19 cellular contexts compared by ENCODE assay signal in the genomic region with DNA sequence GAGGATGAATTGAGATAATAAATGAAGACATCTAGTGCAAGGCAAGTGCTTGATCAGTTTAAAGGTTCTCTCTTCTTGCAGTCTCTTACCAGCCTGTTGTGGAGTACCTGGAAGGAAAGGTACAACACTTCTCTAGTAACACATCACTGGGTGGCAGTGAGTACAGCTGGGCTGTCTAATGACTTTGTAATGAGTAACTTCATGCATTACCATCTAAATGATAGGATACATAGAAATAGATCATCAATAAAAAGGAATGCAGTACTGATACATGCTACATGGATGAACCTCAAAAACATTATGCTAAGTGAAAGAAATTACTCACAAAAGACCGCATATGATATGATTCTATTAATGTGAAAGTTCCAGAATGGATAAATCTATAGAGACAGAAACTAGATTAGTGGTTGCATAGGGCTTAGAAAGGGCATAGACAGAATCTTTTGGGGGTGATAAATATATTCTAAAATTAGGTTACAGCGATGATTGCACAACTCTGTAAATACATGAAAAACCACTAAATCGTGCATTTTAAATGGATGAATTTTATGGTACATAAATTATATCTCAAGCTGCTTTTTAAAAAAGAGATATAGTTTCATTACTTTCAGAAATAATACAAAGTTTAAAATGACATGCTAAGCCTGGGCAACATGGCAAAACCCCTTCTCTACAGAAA.
DNase-seq lines count a peak whose midpoint lies in the region; ATAC-seq and FAIRE-seq lines count a peak whose summit lies in the region.
"Had no signal": no experiment of that assay in that cellular context is flagged by ENCODE, and none has a peak within 500 bp of the region (broad histone marks: within the 10 kb centered on the region; RNA-seq: fewer than 3 reads in every experiment).

No MANE protein-coding gene starts in this region.

- no peaks in the 10 kb centered on the region for H3K27me3 Mint-ChIP-seq in activated CD4-positive, alpha-beta T cell treated with anti-CD3 and anti-CD28 coated beads, Interleukin-2, amount 10 ng/mL, durations not matched to agents 24 days and 14 days
- H3K27me3 Mint-ChIP-seq in activated T-helper 1 cell treated with anti-CD3 and anti-CD28 coated beads, Interleukin-12 subunit alpha, Interleukin-12 subunit beta, Interleukin-2, Interleukin-4 antibody, amounts not matched to agents 30 ng/mL and 10 ng/mL and 1 ng/mL, durations not matched to agents 14 hours and 24 hours and 36 hours (ENCODE audit: insufficient read depth) = no peaks in the 10 kb centered on the region
- H3K27me3 Mint-ChIP-seq: IgD-negative memory B cell had no signal

- no peak for DNase-seq in activated CD4-positive, alpha-beta T cell treated with anti-CD3 and anti-CD28 coated beads, Interleukin-2, amount 10 ng/mL, durations not matched to agents 24 days and 14 days
- DNase-seq in activated CD4-positive, alpha-beta T cell treated with anti-CD3 and anti-CD28 coated beads for 48 hours = no peak
- no peak for DNase-seq in GM19239 (ENCODE audit: insufficient read length, low spot score)
- no peak for DNase-seq in activated T-helper 1 cell treated with anti-CD3 and anti-CD28 coated beads, Interleukin-12 subunit alpha, Interleukin-12 subunit beta, Interleukin-2, Interleukin-4 antibody, amounts not matched to agents 30 ng/mL and 10 ng/mL and 1 ng/mL, durations not matched to agents 14 hours and 24 hours and 36 hours (ENCODE audit: low spot score)
- DNase-seq in stimulated activated effector memory CD8-positive, alpha-beta T cell treated with anti-CD3 and anti-CD28 coated beads, Interleukin-12 subunit alpha, Interleukin-12 subunit beta, amount 100 ng/mL, for 72 hours (ENCODE audit: low spot score in 2 of 2) = no peak
- DNase-seq in cardiac septum (ENCODE audit: low spot score) = no peak
- DNase-seq: activated CD8-positive, alpha-beta memory T cell treated with anti-CD3 and anti-CD28 coated beads, Interleukin-2, amount 50 U/mL, for 48 hours; amygdala; central memory CD4-positive, alpha-beta T cell; H7; midbrain; NCI-H1930; retina; Right ventricle myocardium superior; tibial artery; WERI-Rb-1 had no signal

- peaks cover 78% of the 10 kb centered on the region for H3K4me1 Mint-ChIP-seq in activated CD4-positive, alpha-beta T cell treated with anti-CD3 and anti-CD28 coated beads, Interleukin-2, amount 10 ng/mL, durations not matched to agents 24 days and 14 days
- peaks cover 90% of the 10 kb centered on the region for H3K4me1 Mint-ChIP-seq in activated T-helper 1 cell treated with anti-CD3 and anti-CD28 coated beads, Interleukin-12 subunit alpha, Interleukin-12 subunit beta, Interleukin-2, Interleukin-4 antibody, amounts not matched to agents 30 ng/mL and 10 ng/mL and 1 ng/mL, durations not matched to agents 14 hours and 24 hours and 36 hours (ENCODE audit: low read depth)
- H3K4me1 Mint-ChIP-seq in stimulated activated effector memory CD8-positive, alpha-beta T cell treated with anti-CD3 and anti-CD28 coated beads, Interleukin-12 subunit alpha, Interleukin-12 subunit beta, amount 100 ng/mL, for 72 hours = peaks cover 89% of the 10 kb centered on the region

- peak; percentile 35 for FAIRE-seq in GM19239 (lab: Jason Lieb, UNC)

- peak overlapping the region; percentile 78 for H3K27ac Mint-ChIP-seq in activated CD4-positive, alpha-beta T cell treated with anti-CD3 and anti-CD28 coated beads, Interleukin-2, amount 10 ng/mL, durations not matched to agents 24 days and 14 days
- peak overlapping the region; percentile 27 for H3K27ac Mint-ChIP-seq in activated T-helper 1 cell treated with anti-CD3 and anti-CD28 coated beads, Interleukin-12 subunit alpha, Interleukin-12 subunit beta, Interleukin-2, Interleukin-4 antibody, amounts not matched to agents 30 ng/mL and 10 ng/mL and 1 ng/mL, durations not matched to agents 14 hours and 24 hours and 36 hours
- H3K27ac Mint-ChIP-seq in stimulated activated effector memory CD8-positive, alpha-beta T cell treated with anti-CD3 and anti-CD28 coated beads, Interleukin-12 subunit alpha, Interleukin-12 subunit beta, amount 100 ng/mL, for 72 hours = peak overlapping the region; percentile 6

- intact Hi-C loops in activated CD4-positive, alpha-beta T cell treated with anti-CD3 and anti-CD28 coated beads, Interleukin-2, amount 10 ng/mL, durations not matched to agents 24 days and 14 days (cut with micrococcal nuclease) = loop anchor here (2.0 to 5.0 kb wide), 2 partner anchors 300 to 306 kb away; a partner anchor contains a TSS
- intact Hi-C loops in activated T-helper 1 cell treated with anti-CD3 and anti-CD28 coated beads, Interleukin-12 subunit alpha, Interleukin-12 subunit beta, Interleukin-2, Interleukin-4 antibody, amounts not matched to agents 30 ng/mL and 10 ng/mL and 1 ng/mL, durations not matched to agents 14 hours and 24 hours and 36 hours (cut with micrococcal nuclease) = loop anchor here (1.0 to 5.0 kb wide), 6 partner anchors 82 to 428 kb away; a partner anchor contains a TSS
- intact Hi-C loops in cardiac septum (cut with DNase I) = loop anchor here (5.0 kb wide), 1 partner anchor 61 kb away; no protein-coding TSS in a partner anchor

- H3K36me3 Mint-ChIP-seq in activated CD4-positive, alpha-beta T cell treated with anti-CD3 and anti-CD28 coated beads, Interleukin-2, amount 10 ng/mL, durations not matched to agents 24 days and 14 days (ENCODE audit: low read depth) = peaks cover 14% of the 10 kb centered on the region
- peaks cover 20% of the 10 kb centered on the region for H3K36me3 Mint-ChIP-seq in activated T-helper 1 cell treated with anti-CD3 and anti-CD28 coated beads, Interleukin-12 subunit alpha, Interleukin-12 subunit beta, Interleukin-2, Interleukin-4 antibody, amounts not matched to agents 30 ng/mL and 10 ng/mL and 1 ng/mL, durations not matched to agents 14 hours and 24 hours and 36 hours (ENCODE audit: low read depth)
- H3K36me3 Mint-ChIP-seq in stimulated activated effector memory CD8-positive, alpha-beta T cell treated with anti-CD3 and anti-CD28 coated beads, Interleukin-12 subunit alpha, Interleukin-12 subunit beta, amount 100 ng/mL, for 72 hours = no peaks in the 10 kb centered on the region
- H3K36me3 Mint-ChIP-seq: IgD-negative memory B cell had no signal

- H3K9me3 Mint-ChIP-seq in activated CD4-positive, alpha-beta T cell treated with anti-CD3 and anti-CD28 coated beads, Interleukin-2, amount 10 ng/mL, durations not matched to agents 24 days and 14 days = no peaks in the 10 kb centered on the region
- no peaks in the 10 kb centered on the region for H3K9me3 Mint-ChIP-seq in activated T-helper 1 cell treated with anti-CD3 and anti-CD28 coated beads, Interleukin-12 subunit alpha, Interleukin-12 subunit beta, Interleukin-2, Interleukin-4 antibody, amounts not matched to agents 30 ng/mL and 10 ng/mL and 1 ng/mL, durations not matched to agents 14 hours and 24 hours and 36 hours
- peaks cover 3% of the 10 kb centered on the region for H3K9me3 Mint-ChIP-seq in stimulated activated effector memory CD8-positive, alpha-beta T cell treated with anti-CD3 and anti-CD28 coated beads, Interleukin-12 subunit alpha, Interleukin-12 subunit beta, amount 100 ng/mL, for 72 hours
- H3K9me3 Mint-ChIP-seq: IgD-negative memory B cell had no signal

- peak overlapping the region; percentile 37 for H3K4me3 Mint-ChIP-seq in activated CD4-positive, alpha-beta T cell treated with anti-CD3 and anti-CD28 coated beads, Interleukin-2, amount 10 ng/mL, durations not matched to agents 24 days and 14 days
- H3K4me3 Mint-ChIP-seq in activated T-helper 1 cell treated with anti-CD3 and anti-CD28 coated beads, Interleukin-12 subunit alpha, Interleukin-12 subunit beta, Interleukin-2, Interleukin-4 antibody, amounts not matched to agents 30 ng/mL and 10 ng/mL and 1 ng/mL, durations not matched to agents 14 hours and 24 hours and 36 hours = peak overlapping the region; percentile 51
- H3K4me3 Mint-ChIP-seq in stimulated activated effector memory CD8-positive, alpha-beta T cell treated with anti-CD3 and anti-CD28 coated beads, Interleukin-12 subunit alpha, Interleukin-12 subunit beta, amount 100 ng/mL, for 72 hours = peak overlapping the region; percentile 25

- peak; percentile 76 for ATAC-seq in stimulated activated effector memory CD8-positive, alpha-beta T cell treated with anti-CD3 and anti-CD28 coated beads, Interleukin-12 subunit alpha, Interleukin-12 subunit beta, amount 100 ng/mL, for 72 hours
- ATAC-seq in HG03571 (IDR thresholded peaks at IDR 0.05; ENCODE audit: unreplicated experiment) (no peak), GM18907 (IDR thresholded peaks at IDR 0.05; ENCODE audit: unreplicated experiment) (no peak)

Comparison
In these comparisons a context has a peak if more than half of its experiments do, and no peak if none do; other contexts are left out.
1. H3K27ac Mint-ChIP-seq: peak in every context shown above with its lines; median percentile 78 in activated CD4-positive, alpha-beta T cell treated with anti-CD3 and anti-CD28 coated beads, Interleukin-2, amount 10 ng/mL, durations not matched to agents 24 days and 14 days; 27 in activated T-helper 1 cell treated with anti-CD3 and anti-CD28 coated beads, Interleukin-12 subunit alpha, Interleukin-12 subunit beta, Interleukin-2, Interleukin-4 antibody, amounts not matched to agents 30 ng/mL and 10 ng/mL and 1 ng/mL, durations not matched to agents 14 hours and 24 hours and 36 hours; 6 in stimulated activated effector memory CD8-positive, alpha-beta T cell treated with anti-CD3 and anti-CD28 coated beads, Interleukin-12 subunit alpha, Interleukin-12 subunit beta, amount 100 ng/mL, for 72 hours.